ENCODE assay signal across 1 cellular context in the genomic region with DNA sequence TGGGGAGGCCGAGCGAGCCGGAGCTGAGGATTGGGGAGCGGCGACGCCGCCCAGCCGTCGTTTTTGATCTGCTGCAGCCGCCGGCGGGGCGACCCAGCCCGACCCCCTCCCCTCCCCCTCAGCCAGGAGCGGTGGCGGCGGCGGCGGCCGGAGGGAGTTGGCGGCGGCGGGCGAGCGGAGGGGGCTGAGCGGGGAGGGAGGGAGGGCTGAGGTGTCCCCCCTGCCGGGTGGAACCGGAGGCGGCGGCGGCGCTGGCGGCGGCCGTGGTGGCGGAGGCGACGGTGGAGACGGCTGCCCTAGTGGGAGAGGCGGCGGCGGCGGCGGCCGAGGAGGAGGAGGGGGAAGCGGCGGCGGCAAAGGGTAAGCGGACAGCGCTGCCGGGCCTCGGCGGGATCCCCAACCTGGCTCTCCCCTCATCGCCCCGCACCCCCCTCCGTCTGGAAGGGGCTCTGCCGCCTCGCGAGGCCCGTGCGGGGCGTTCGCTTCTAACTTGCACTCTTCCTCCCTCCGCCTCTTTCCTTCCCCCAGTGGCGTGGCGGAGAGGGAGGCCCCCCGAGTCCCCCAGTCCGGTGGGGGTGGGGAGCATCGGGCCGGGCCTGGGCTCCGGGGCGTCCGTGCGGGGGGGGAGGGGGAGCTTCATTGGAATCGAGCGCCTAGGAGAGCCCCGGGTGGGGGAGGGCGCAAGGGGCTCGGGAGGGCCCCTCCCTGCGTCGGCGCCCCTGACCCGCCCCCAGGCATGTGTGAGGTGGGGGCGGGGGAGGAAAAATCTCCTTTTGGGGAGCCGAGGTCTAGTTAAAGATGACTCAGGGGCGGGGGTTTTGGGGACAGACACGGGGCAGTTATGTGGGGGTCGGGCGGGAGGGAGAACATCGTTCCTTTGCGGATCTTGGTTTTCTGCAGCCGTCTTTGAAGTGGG.
TF ChIP-seq lines count a peak whose summit lies in the region.

A gene with protein sequence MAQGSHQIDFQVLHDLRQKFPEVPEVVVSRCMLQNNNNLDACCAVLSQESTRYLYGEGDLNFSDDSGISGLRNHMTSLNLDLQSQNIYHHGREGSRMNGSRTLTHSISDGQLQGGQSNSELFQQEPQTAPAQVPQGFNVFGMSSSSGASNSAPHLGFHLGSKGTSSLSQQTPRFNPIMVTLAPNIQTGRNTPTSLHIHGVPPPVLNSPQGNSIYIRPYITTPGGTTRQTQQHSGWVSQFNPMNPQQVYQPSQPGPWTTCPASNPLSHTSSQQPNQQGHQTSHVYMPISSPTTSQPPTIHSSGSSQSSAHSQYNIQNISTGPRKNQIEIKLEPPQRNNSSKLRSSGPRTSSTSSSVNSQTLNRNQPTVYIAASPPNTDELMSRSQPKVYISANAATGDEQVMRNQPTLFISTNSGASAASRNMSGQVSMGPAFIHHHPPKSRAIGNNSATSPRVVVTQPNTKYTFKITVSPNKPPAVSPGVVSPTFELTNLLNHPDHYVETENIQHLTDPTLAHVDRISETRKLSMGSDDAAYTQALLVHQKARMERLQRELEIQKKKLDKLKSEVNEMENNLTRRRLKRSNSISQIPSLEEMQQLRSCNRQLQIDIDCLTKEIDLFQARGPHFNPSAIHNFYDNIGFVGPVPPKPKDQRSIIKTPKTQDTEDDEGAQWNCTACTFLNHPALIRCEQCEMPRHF (plus strand): TSS at position 57 of the 916 bp plus-strand sequence. CDS start 52,286 bp downstream, outside the sequence.

TF ChIP-seq in IMR-90, 13 proteins besides CTCF, POLR2A, EP300 and RAD21:
- TF ChIP-seq RCOR1 (IDR thresholded peaks at IDR 0.05; ENCODE audit: insufficient replicate concordance, low read length) (no peak), MAZ (IDR thresholded peaks at IDR 0.05; ENCODE audit: borderline replicate concordance, low read depth, low read length) (peak; percentile 73), MXI1 (IDR thresholded peaks at IDR 0.05; ENCODE audit: borderline replicate concordance, low read depth, low read length) (no peak), CEBPB (IDR thresholded peaks at IDR 0.05; ENCODE audit: low read depth, low read length) (no peak), RFX5 (IDR thresholded peaks at IDR 0.05; ENCODE audit: low read depth, low read length) (no peak)
- TF ChIP-seq, protein P1, sequence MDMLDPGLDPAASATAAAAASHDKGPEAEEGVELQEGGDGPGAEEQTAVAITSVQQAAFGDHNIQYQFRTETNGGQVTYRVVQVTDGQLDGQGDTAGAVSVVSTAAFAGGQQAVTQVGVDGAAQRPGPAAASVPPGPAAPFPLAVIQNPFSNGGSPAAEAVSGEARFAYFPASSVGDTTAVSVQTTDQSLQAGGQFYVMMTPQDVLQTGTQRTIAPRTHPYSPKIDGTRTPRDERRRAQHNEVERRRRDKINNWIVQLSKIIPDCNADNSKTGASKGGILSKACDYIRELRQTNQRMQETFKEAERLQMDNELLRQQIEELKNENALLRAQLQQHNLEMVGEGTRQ (IDR thresholded peaks at IDR 0.05; ENCODE audit: low read depth, low read length): no peak
TF ChIP-seq in IMR-90: peak in this region for 1.
